Comparison of ENCODE assay signal across 17 cellular contexts in genomic region chr18:48887905-48888531, GRCh38.
DNase-seq lines count a peak whose midpoint lies in the region; ATAC-seq and TF ChIP-seq lines count a peak whose summit lies in the region.
"Had no signal": no experiment of that assay in that cellular context is flagged by ENCODE, and none has a peak within 500 bp of the region (broad histone marks: within the 10 kb centered on the region; RNA-seq: fewer than 3 reads in every experiment).

No MANE protein-coding gene starts in this region.

- TF ChIP-seq CTCF in glutamatergic neuron (IDR thresholded peaks at IDR 0.05; ENCODE audit: partially characterized antibody, unreplicated experiment) (no peak), osteoblast (IDR thresholded peaks at IDR 0.05; ENCODE audit: extremely low read depth, low read depth, low read length) (no peak)

- H3K4me3 Mint-ChIP-seq in T-helper 17 cell (no peak overlapping the region), glutamatergic neuron (ENCODE audit: unreplicated experiment) (no peak overlapping the region)
- no peak overlapping the region for H3K4me3 Mint-ChIP-seq in activated T-cell treated with anti-CD3 and anti-CD28 coated beads, Interleukin-2, amount 50 U/mL, for 4 hours
- H3K4me3 Mint-ChIP-seq: naive thymus-derived CD8-positive, alpha-beta T cell had no signal

- H3K4me2 ChIP-seq in osteoblast (ENCODE audit: insufficient read depth, low read length), result no peak overlapping the region

- ATAC-seq in T-helper 17 cell, result no peak
- no peak for ATAC-seq in activated T-cell treated with anti-CD3 and anti-CD28 coated beads, Interleukin-2, amount 50 U/mL, for 4 hours
- ATAC-seq: foreskin keratinocyte; naive thymus-derived CD8-positive, alpha-beta T cell had no signal

- no peaks in the 10 kb centered on the region for H3K79me2 ChIP-seq in osteoblast (ENCODE audit: insufficient read depth, low read length)

- peaks cover 8% of the 10 kb centered on the region for H3K9me3 Mint-ChIP-seq in glutamatergic neuron (ENCODE audit: unreplicated experiment)
- no peaks in the 10 kb centered on the region for H3K9me3 Mint-ChIP-seq in activated T-cell treated with anti-CD3 and anti-CD28 coated beads, Interleukin-2, amount 50 U/mL, for 4 hours
- H3K9me3 Mint-ChIP-seq: naive thymus-derived CD8-positive, alpha-beta T cell had no signal

- H3K36me3 Mint-ChIP-seq in T-helper 17 cell (ENCODE audit: low read depth) (peaks cover 3% of the 10 kb centered on the region), glutamatergic neuron (ENCODE audit: unreplicated experiment) (no peaks in the 10 kb centered on the region)
- no peaks in the 10 kb centered on the region for H3K36me3 Mint-ChIP-seq in activated T-cell treated with anti-CD3 and anti-CD28 coated beads, Interleukin-2, amount 50 U/mL, for 4 hours (ENCODE audit: insufficient read depth)
- H3K36me3 Mint-ChIP-seq: naive thymus-derived CD8-positive, alpha-beta T cell had no signal

- H4K20me1 ChIP-seq in osteoblast (ENCODE audit: insufficient read depth, low read length), result no peaks in the 10 kb centered on the region

- no peak overlapping the region for H3K27ac ChIP-seq in osteoblast (ENCODE audit: low read depth, low read length)
- H3K27ac ChIP-seq: foreskin keratinocyte had no signal

- H3K36me3 ChIP-seq in H7 (replicated peaks; ENCODE audit: control insufficient read depth, insufficient read depth, low read length) (no peaks in the 10 kb centered on the region), osteoblast (ENCODE audit: insufficient read depth, low read length) (no peaks in the 10 kb centered on the region)

- H3K27me3 ChIP-seq in H7 (ENCODE audit: control insufficient read depth, insufficient read depth, low read length), result no peaks in the 10 kb centered on the region; the same call in 1 of the 2 replicates
- no peaks in the 10 kb centered on the region for H3K27me3 ChIP-seq in osteoblast (ENCODE audit: insufficient read depth, low read length)
- H3K27me3 ChIP-seq: foreskin keratinocyte had no signal

- DNase-seq in H7, result peak; percentile 54
- DNase-seq in T-helper 17 cell, result no peak
- no peak for DNase-seq in glutamatergic neuron
- peak; percentile 55 for DNase-seq in osteoblast (ENCODE audit: insufficient read length, low spot score, missing footprints)
- DNase-seq in iPS-NIHi7 (ENCODE audit: extremely low spot score), result no peak
- no peak for DNase-seq in activated CD4-positive, alpha-beta T cell treated with anti-CD3 and anti-CD28 coated beads for 1 hour
- DNase-seq in activated T-cell treated with anti-CD3 and anti-CD28 coated beads, Interleukin-2, amount 50 U/mL, for 4 hours, result no peak
- DNase-seq: activated CD4-positive, alpha-beta T cell treated with anti-CD3 and anti-CD28 coated beads for 48 hours; erythroblast; foreskin keratinocyte; kidney glomerular epithelial cell; mesendoderm; naive thymus-derived CD8-positive, alpha-beta T cell; NCI-H1048; NCI-H187 treated with DMSO at 0.1 percent for 48 hours; stimulated activated CD4-positive, alpha-beta T cell treated with anti-CD3 and anti-CD28 coated beads, Interleukin-4, amount 100 ng/mL, for 24 hours had no signal

- no peak overlapping the region for H2AFZ ChIP-seq in osteoblast (ENCODE audit: low read length)

- H3K27me3 Mint-ChIP-seq in T-helper 17 cell (no peaks in the 10 kb centered on the region), glutamatergic neuron (ENCODE audit: unreplicated experiment) (peaks cover 6% of the 10 kb centered on the region)
- H3K27me3 Mint-ChIP-seq in activated T-cell treated with anti-CD3 and anti-CD28 coated beads, Interleukin-2, amount 50 U/mL, for 4 hours (ENCODE audit: low read depth), result no peaks in the 10 kb centered on the region

- H3K4me1 Mint-ChIP-seq in T-helper 17 cell, result peaks cover 8% of the 10 kb centered on the region
- peaks cover 25% of the 10 kb centered on the region for H3K4me1 Mint-ChIP-seq in glutamatergic neuron (ENCODE audit: low read depth, unreplicated experiment)
- H3K4me1 Mint-ChIP-seq in activated T-cell treated with anti-CD3 and anti-CD28 coated beads, Interleukin-2, amount 50 U/mL, for 4 hours (ENCODE audit: low read depth), result no peaks in the 10 kb centered on the region

- H3K4me1 ChIP-seq in osteoblast (ENCODE audit: insufficient read depth, low read length), result no peaks in the 10 kb centered on the region

- H3K9me3 ChIP-seq in T-helper 17 cell (ENCODE audit: control insufficient read depth, low read length, poor library complexity, severe bottlenecking), result no peaks in the 10 kb centered on the region
- H3K9me3 ChIP-seq in osteoblast (ENCODE audit: low read depth, low read length), result no peaks in the 10 kb centered on the region

- peak overlapping the region; percentile 89 for H3K27ac Mint-ChIP-seq in T-helper 17 cell
- peak overlapping the region; percentile 15 for H3K27ac Mint-ChIP-seq in glutamatergic neuron (ENCODE audit: unreplicated experiment)

- no peak overlapping the region for H3K4me3 ChIP-seq in H7 (ENCODE audit: insufficient read depth, low read depth, low read length)
- H3K4me3 ChIP-seq in osteoblast (ENCODE audit: insufficient read depth, low read length), result no peak overlapping the region
- H3K4me3 ChIP-seq: smooth muscle cell had no signal

Comparison
In these comparisons a context has a peak if more than half of its experiments do, and no peak if none do; other contexts are left out.
1. DNase-seq: peak in H7 (single experiment) and osteoblast (single experiment); none in T-helper 17 cell (0 of 3), glutamatergic neuron (single experiment), iPS-NIHi7 (single experiment), activated CD4-positive, alpha-beta T cell treated with anti-CD3 and anti-CD28 coated beads for 1 hour (single experiment) and activated T-cell treated with anti-CD3 and anti-CD28 coated beads, Interleukin-2, amount 50 U/mL, for 4 hours (single experiment).